In the genomic region with DNA sequence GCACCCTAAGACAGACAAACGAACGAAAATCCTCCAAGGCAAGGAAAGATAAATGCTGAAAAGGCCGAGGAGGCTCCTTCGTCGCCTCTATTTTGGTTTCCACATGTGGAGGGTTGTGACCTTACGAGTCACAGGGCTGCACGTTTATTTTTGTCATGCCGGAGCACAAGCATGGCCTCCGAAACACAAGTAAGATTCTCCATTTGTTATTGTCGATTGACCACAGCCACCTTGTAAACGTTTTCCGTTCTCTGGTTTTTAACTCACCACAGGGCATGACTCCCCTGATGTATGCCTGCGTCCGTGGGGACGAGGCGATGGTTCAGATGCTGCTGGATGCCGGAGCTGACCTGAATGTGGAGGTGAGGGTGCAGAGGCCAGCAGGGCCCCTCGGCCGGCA, we compare ENCODE assay signal across 24 cellular contexts.
"Had no signal": no experiment of that assay in that cellular context is flagged by ENCODE, and none has a peak within 500 bp of the region (broad histone marks: within the 10 kb centered on the region; RNA-seq: fewer than 3 reads in every experiment).

No MANE protein-coding gene starts in this region.

- H3K36me3 ChIP-seq: thoracic aorta, uterus had no signal

- H3K27ac ChIP-seq: coronary artery, dorsolateral prefrontal cortex, thoracic aorta, uterus had no signal

- H3K27me3 ChIP-seq: uterus had no signal

- DNase-seq: activated B cell treated with CpG ODN at 0.5 μM for 24 hours; activated CD4-positive, alpha-beta T cell treated with anti-CD3 and anti-CD28 coated beads, Interleukin-2, amount 50 U/mL, for 1 hour; activated CD8-positive, alpha-beta T cell treated with anti-CD3 and anti-CD28 coated beads for 36 hours; activated gamma-delta T cell treated with Interleukin-2 at 50 U/mL for 16 hours; activated naive CD4-positive, alpha-beta T cell treated with anti-CD3 and anti-CD28 coated beads, Interleukin-2, amount 50 U/mL, for 16 hours; activated T-cell treated with anti-CD3 and anti-CD28 coated beads, Interleukin-2, amount 50 U/mL, for 4 hours; amniotic stem cell; dorsolateral prefrontal cortex; effector memory CD4-positive, alpha-beta T cell; head of caudate nucleus; hippocampal formation; kidney; left colon; mammary epithelial cell; posterior cingulate gyrus; right cardiac atrium; stimulated activated CD4-positive, alpha-beta T cell treated with anti-CD3 and anti-CD28 coated beads, Interleukin-2, amount 100 ng/mL, for 48 hours; stimulated activated naive CD4-positive, alpha-beta T cell treated with Interleukin-2 at 50 U/mL for 16 hours; T-helper 1 cell; uterus had no signal

- H3K9me3 ChIP-seq: thoracic aorta, uterus had no signal

- H3K4me3 ChIP-seq: coronary artery, dorsolateral prefrontal cortex, thoracic aorta, uterus had no signal

- H3K4me1 ChIP-seq: uterus had no signal

- ATAC-seq: activated CD8-positive, alpha-beta T cell treated with anti-CD3 and anti-CD28 coated beads for 36 hours; activated T-cell treated with anti-CD3 and anti-CD28 coated beads, Interleukin-2, amount 50 U/mL, for 4 hours; activated T-helper 17 cell treated with anti-CD3 and anti-CD28 coated beads, Interleukin-2, amount 50 U/mL, for 72 hours; left colon; naive thymus-derived CD8-positive, alpha-beta T cell; right cardiac atrium had no signal
